ENCODE assay signal across 27 cellular contexts in the genomic region with DNA sequence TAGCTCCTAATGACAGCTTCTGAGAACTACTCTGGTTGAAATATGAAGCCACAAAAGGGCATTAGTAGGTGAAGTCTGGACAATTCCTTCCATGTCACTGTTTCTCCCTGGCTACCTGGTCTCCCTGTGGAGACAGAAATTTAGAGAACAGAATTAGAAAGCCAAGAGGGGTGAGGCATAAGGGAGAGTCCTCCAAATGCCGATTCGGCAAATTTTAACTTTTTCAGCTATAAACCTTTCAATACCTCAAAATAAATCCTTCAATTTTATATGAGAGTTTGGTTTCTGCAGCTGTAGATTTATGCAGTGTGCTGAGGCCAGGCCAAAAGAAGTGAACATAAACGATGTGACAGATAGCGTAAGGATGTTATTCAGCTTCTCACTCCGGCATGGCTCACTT.
"Had no signal": no experiment of that assay in that cellular context is flagged by ENCODE, and none has a peak within 500 bp of the region (broad histone marks: within the 10 kb centered on the region; RNA-seq: fewer than 3 reads in every experiment).

No MANE protein-coding gene starts in this region.

- H2AFZ ChIP-seq: neural progenitor cell, parathyroid adenoma had no signal

- H3K4me2 ChIP-seq: neural progenitor cell, smooth muscle cell had no signal

- H3K9ac ChIP-seq: neural progenitor cell, parathyroid adenoma had no signal

- H3K27me3 ChIP-seq: neural progenitor cell, ovary, spleen, suprapubic skin, testis, tibial artery, transverse colon, upper lobe of right lung, vagina had no signal

- DNase-seq: natural killer cell; occipital lobe; ovary; psoas muscle; right cardiac atrium; spleen; stimulated activated CD4-positive, alpha-beta T cell treated with anti-CD3 and anti-CD28 coated beads, Interleukin-12 subunit alpha, Interleukin-12 subunit beta, amount 100 ng/mL, for 4 hours; stimulated activated CD4-positive, alpha-beta T cell treated with anti-CD3 and anti-CD28 coated beads, Interleukin-1b, Interleukin-23, amount 100 ng/mL, for 48 hours; stimulated activated CD4-positive, alpha-beta T cell treated with anti-CD3 and anti-CD28 coated beads, Interleukin-4, amount 100 ng/mL, for 1 hour; stimulated activated CD4-positive, alpha-beta T cell treated with anti-CD3 and anti-CD28 coated beads, Interleukin-4, amount 100 ng/mL, for 4 hours; stimulated activated CD8-positive, alpha-beta memory T cell treated with anti-CD3 and anti-CD28 coated beads, Interleukin-4, amount 100 ng/mL, for 48 hours; stimulated activated naive CD4-positive, alpha-beta T cell; stimulated activated naive CD8-positive, alpha-beta T cell treated with anti-CD3 and anti-CD28 coated beads, Interleukin-15, amount 100 ng/mL, for 72 hours; stimulated activated naive CD8-positive, alpha-beta T cell treated with anti-CD3 and anti-CD28 coated beads, Interleukin-15, Interleukin-2, amounts not matched to agents 100 U/mL and 50 U/mL, for 24 hours; substantia nigra; testis; tibial artery; transverse colon; upper lobe of right lung had no signal

- ATAC-seq: natural killer cell; psoas muscle; right cardiac atrium; sciatic nerve; stimulated activated memory B cell treated with anti-CD40 and anti-IgM and Interleukin-4, amounts not matched to agents 10 μg/mL and 1 μg/mL and 100 μg/mL, for 72 hours; stimulated activated naive CD8-positive, alpha-beta T cell treated with anti-CD3 and anti-CD28 coated beads, Interleukin-15, amount 100 ng/mL, for 72 hours; stimulated activated naive CD8-positive, alpha-beta T cell treated with anti-CD3 and anti-CD28 coated beads, Interleukin-15, Interleukin-2, amounts not matched to agents 100 U/mL and 50 U/mL, for 24 hours; upper lobe of right lung had no signal

- H3K9me3 ChIP-seq: ovary, psoas muscle, spleen, suprapubic skin, testis, tibial artery, transverse colon, upper lobe of right lung, vagina had no signal

- H3K79me2 ChIP-seq: parathyroid adenoma had no signal

- H3K27ac ChIP-seq: neural progenitor cell, ovary, parathyroid adenoma, psoas muscle, skin epidermis, spleen, suprapubic skin, testis, tibial artery, transverse colon, upper lobe of right lung, vagina had no signal

- H3K4me1 ChIP-seq: parathyroid adenoma, psoas muscle, spleen, suprapubic skin, testis, tibial artery, upper lobe of right lung, vagina had no signal

- H3K36me3 ChIP-seq: neural progenitor cell, ovary, spleen, suprapubic skin, tibial artery, transverse colon, upper lobe of right lung, vagina had no signal

- H3K4me3 ChIP-seq: neural progenitor cell, ovary, psoas muscle, skin epidermis, smooth muscle cell, spleen, suprapubic skin, testis, tibial artery, transverse colon, upper lobe of right lung, vagina had no signal
